ENCODE assay signal across 1 cellular context in genomic region chr4:112645541-112646329, GRCh38.
A peak's percentile ranks its signal among the peaks of the same experiment; 100 is the strongest.
TF ChIP-seq lines count a peak whose summit lies in the region.

No MANE protein-coding gene starts in this region.

TF ChIP-seq in WTC11, 78 proteins besides CTCF, POLR2A, EP300 and RAD21 (continued from another document):
- TF ChIP-seq ZBTB43 (CRISPR knock-in tag; IDR thresholded peaks at IDR 0.05) (peak; percentile 82; the same call in 1 of the 2 replicates), FOXK1 (CRISPR knock-in tag; IDR thresholded peaks at IDR 0.05) (peak; percentile 71), ZSCAN18 (CRISPR knock-in tag; IDR thresholded peaks at IDR 0.05) (peak; percentile 33; the same call in 1 of the 2 replicates), NFATC4 (CRISPR knock-in tag; IDR thresholded peaks at IDR 0.05) (peak; percentile 99), ZNF671 (CRISPR knock-in tag; IDR thresholded peaks at IDR 0.05) (peak; percentile 100), AFF4 (CRISPR knock-in tag; IDR thresholded peaks at IDR 0.05; ENCODE audit: borderline replicate concordance) (peak; percentile 100)
